ENCODE assay signal across 8 cellular contexts in the genomic region with DNA sequence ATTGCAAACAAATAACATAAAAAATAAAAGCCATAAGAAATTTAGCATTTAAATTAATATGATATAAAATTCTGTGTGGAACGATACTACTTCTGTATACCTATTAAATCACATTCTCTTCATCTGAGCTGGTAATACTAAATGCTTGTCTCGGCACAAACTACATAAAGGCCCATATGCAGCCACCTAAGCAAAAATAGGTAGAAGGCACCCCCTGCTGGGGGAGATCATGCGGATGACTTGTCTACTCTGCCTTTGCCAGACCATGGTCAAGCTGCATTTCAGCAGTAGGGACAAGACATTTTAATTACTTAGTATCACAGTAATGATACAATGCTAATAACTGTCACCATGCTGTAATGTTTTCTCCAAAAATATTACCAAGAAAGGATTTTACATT.
DNase-seq lines count a peak whose midpoint lies in the region; ATAC-seq lines count a peak whose summit lies in the region.

No MANE protein-coding gene starts in this region.

- ATAC-seq in HG03460 (IDR thresholded peaks at IDR 0.05; ENCODE audit: unreplicated experiment): peak; percentile 77
- no peak for ATAC-seq in GM19395 (IDR thresholded peaks at IDR 0.05; ENCODE audit: unreplicated experiment)
- ATAC-seq in GM19455 (IDR thresholded peaks at IDR 0.05; ENCODE audit: unreplicated experiment): no peak

- peak; percentile 19 for DNase-seq in NK-92 treated with Interleukin-12 subunit alpha and Interleukin-12 subunit beta, amount 100 ng/mL, for 24 hours (lab: John Stamatoyannopoulos, UW)
- DNase-seq in NK-92 (lab: John Stamatoyannopoulos, UW; ENCODE audit: unreplicated experiment) (no peak), NCI-H526 treated with DMSO at 0.1 percent for 48 hours (lab: John Stamatoyannopoulos, UW) (peak; percentile 21), cerebellum (ENCODE audit: low spot score) (peak; percentile 21), lung microvascular endothelial cell (ENCODE audit: low read depth in 2 of 2) (peak; percentile 18 to 79)
